In the genomic region with DNA sequence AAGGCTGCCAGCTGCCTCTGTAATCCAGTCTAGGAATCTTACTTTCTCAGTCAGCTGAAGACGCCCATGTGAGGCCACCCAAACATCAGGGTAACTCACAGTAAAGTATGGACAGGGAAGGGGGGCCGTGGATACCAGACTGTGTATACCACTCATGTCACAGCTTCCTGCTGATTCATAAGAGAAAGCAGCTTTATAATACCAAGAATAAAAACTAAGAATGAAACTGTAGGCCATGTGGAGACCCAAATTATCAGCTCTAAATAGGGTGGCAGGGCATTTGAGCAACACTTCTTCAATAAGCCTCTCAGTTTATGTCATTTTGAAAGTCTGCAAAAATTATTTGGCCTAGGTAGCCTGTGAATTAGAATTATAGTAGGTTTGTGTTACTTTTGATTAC, we compare ENCODE assay signal across 12 cellular contexts.
DNase-seq lines count a peak whose midpoint lies in the region; ATAC-seq lines count a peak whose summit lies in the region.
"Had no signal": no experiment of that assay in that cellular context is flagged by ENCODE, and none has a peak within 500 bp of the region (broad histone marks: within the 10 kb centered on the region; RNA-seq: fewer than 3 reads in every experiment).

No MANE protein-coding gene starts in this region.

- no peak overlapping the region for H3K27ac Mint-ChIP-seq in immature natural killer cell
- H3K27ac Mint-ChIP-seq: T-helper 1 cell treated with Interleukin-12 subunit alpha and Interleukin-12 subunit beta and Interleukin-4 antibody, amounts not matched to agents 30 μg/mL and 1 μg/mL, for 36 hours had no signal

- H3K4me3 Mint-ChIP-seq in immature natural killer cell, result no peak overlapping the region
- H3K4me3 Mint-ChIP-seq: T-helper 1 cell treated with Interleukin-12 subunit alpha and Interleukin-12 subunit beta and Interleukin-4 antibody, amounts not matched to agents 30 μg/mL and 1 μg/mL, for 36 hours had no signal

- peaks cover 0 to 2% (median 0%) of the 10 kb centered on the region in 6 donors for H3K9me3 Mint-ChIP-seq in immature natural killer cell
- H3K9me3 Mint-ChIP-seq: T-helper 1 cell treated with Interleukin-12 subunit alpha and Interleukin-12 subunit beta and Interleukin-4 antibody, amounts not matched to agents 30 μg/mL and 1 μg/mL, for 36 hours had no signal

- no peaks in the 10 kb centered on the region for H3K4me1 Mint-ChIP-seq in immature natural killer cell

- DNase-seq in activated T-cell treated with anti-CD3 and anti-CD28 coated beads, Interleukin-2, amount 50 U/mL, for 48 hours, result peak; percentile 36 to 39
- no peak for DNase-seq in activated T-cell treated with anti-CD3 and anti-CD28 coated beads, Interleukin-2, amount 50 U/mL, for 1 hour
- DNase-seq in stimulated activated CD8-positive, alpha-beta memory T cell treated with anti-CD3 and anti-CD28 coated beads, Interleukin-7, amount 100 ng/mL, for 48 hours (ENCODE audit: extremely low read depth in 1 of 2, low read depth in 1 of 2), result peak; percentile 2 to 36
- no peak for DNase-seq in immature natural killer cell
- no peak for DNase-seq in KG1 (lab: John Stamatoyannopoulos, UW)
- DNase-seq: adrenal gland, left cardiac atrium, NCI-H446 treated with DMSO at 0.1 percent for 48 hours had no signal

- peak; percentile 98 for ATAC-seq in GM21576 (IDR thresholded peaks at IDR 0.05; ENCODE audit: unreplicated experiment)
- peak; percentile 96 for ATAC-seq in HG03196 (IDR thresholded peaks at IDR 0.05; ENCODE audit: unreplicated experiment)
- no peak for ATAC-seq in esophagus mucosa
- ATAC-seq: left cardiac atrium had no signal

- H3K36me3 Mint-ChIP-seq in immature natural killer cell, result no peaks in the 10 kb centered on the region

- peaks cover 0 to 1% (median 0%) of the 10 kb centered on the region in 3 donors for H3K27me3 Mint-ChIP-seq in immature natural killer cell (ENCODE audit: low read depth in 3 of 3)

Comparison
In these comparisons a context has a peak if more than half of its experiments do, and no peak if none do; other contexts are left out.
1. DNase-seq: peak in activated T-cell treated with anti-CD3 and anti-CD28 coated beads, Interleukin-2, amount 50 U/mL, for 48 hours (2 of 2) and stimulated activated CD8-positive, alpha-beta memory T cell treated with anti-CD3 and anti-CD28 coated beads, Interleukin-7, amount 100 ng/mL, for 48 hours (2 of 2); none in activated T-cell treated with anti-CD3 and anti-CD28 coated beads, Interleukin-2, amount 50 U/mL, for 1 hour (single experiment), immature natural killer cell (0 of 3) and KG1 (single experiment).